13 cellular contexts compared by ENCODE assay signal in genomic region chr3:196634224-196634623, GRCh38. TPM values are rescaled to one million over a fixed set of nuclear protein-coding genes. Genes with fewer than 3 reads are reported as not detected.
DNase-seq lines count a peak whose midpoint lies in the region; ATAC-seq and TF ChIP-seq lines count a peak whose summit lies in the region.
"Had no signal": no experiment of that assay in that cellular context is flagged by ENCODE, and none has a peak within 500 bp of the region (broad histone marks: within the 10 kb centered on the region; RNA-seq: fewer than 3 reads in every experiment).

No MANE protein-coding gene starts in this region.

- DNase-seq in CD8-positive, alpha-beta T cell, result no peak
- DNase-seq in Jurkat, Clone E6-1 (ENCODE audit: low read depth, low spot score), result no peak
- DNase-seq in activated T-helper 1 cell treated with anti-CD3 and anti-CD28 coated beads, Interleukin-12 subunit alpha, Interleukin-12 subunit beta, Interleukin-2, Interleukin-4 antibody, amounts not matched to agents 30 ng/mL and 10 ng/mL and 1 ng/mL, durations not matched to agents 14 hours and 24 hours and 36 hours (ENCODE audit: low spot score), result no peak
- DNase-seq in trophoblast cell, result peak; percentile 14 to 31
- no peak for DNase-seq in GM23248
- DNase-seq in mammary epithelial cell, result no peak
- DNase-seq: activated CD8-positive, alpha-beta T cell treated with anti-CD3 and anti-CD28 coated beads, Interleukin-2, amount 10 ng/mL, durations not matched to agents 7 days and 5 days; COR-L47; MM.1S; NCI-H526 treated with DMSO at 0.1 percent for 48 hours had no signal

- H3K18ac ChIP-seq in trophoblast cell (ENCODE audit: low read length), result no peak overlapping the region

- no peak overlapping the region for H2BK120ac ChIP-seq in trophoblast cell (ENCODE audit: insufficient read depth, low read length, poor library complexity)

- H3K9ac ChIP-seq in trophoblast cell (ENCODE audit: low read length) (no peak overlapping the region), GM23248 (no peak overlapping the region), mammary epithelial cell (ENCODE audit: insufficient read depth, low read length) (no peak overlapping the region)

- no peak overlapping the region for H2AFZ ChIP-seq in trophoblast cell (ENCODE audit: insufficient read depth, low read length, poor library complexity)
- no peak overlapping the region for H2AFZ ChIP-seq in GM23248
- no peak overlapping the region for H2AFZ ChIP-seq in mammary epithelial cell (ENCODE audit: low read depth, low read length)

- no peak overlapping the region for H2AK5ac ChIP-seq in trophoblast cell (ENCODE audit: low read length)

- H3K4ac ChIP-seq in trophoblast cell (ENCODE audit: low read depth, low read length), result no peak overlapping the region

- no peak overlapping the region for H2BK5ac ChIP-seq in trophoblast cell (ENCODE audit: low read depth, low read length, poor library complexity)

- no peak overlapping the region for H3K23ac ChIP-seq in trophoblast cell (ENCODE audit: low read length)

- intact Hi-C loops in CD8-positive, alpha-beta T cell (cut with DNase I, micrococcal nuclease), result loop anchor here (5.0 kb wide), 2 partner anchors 78 to 233 kb away; partner anchors contain the start of genes CEP19 (in 1 of the 2), PIGX (in 1 of the 2) and SENP5 (in 1 of the 2)
- intact Hi-C loops in activated T-helper 1 cell treated with anti-CD3 and anti-CD28 coated beads, Interleukin-12 subunit alpha, Interleukin-12 subunit beta, Interleukin-2, Interleukin-4 antibody, amounts not matched to agents 30 ng/mL and 10 ng/mL and 1 ng/mL, durations not matched to agents 14 hours and 24 hours and 36 hours (cut with micrococcal nuclease), result loop anchor here (5.0 kb wide), 1 partner anchor 132 kb away; the partner anchor contains the start of gene RNF168
- intact Hi-C loops in mammary epithelial cell (cut with micrococcal nuclease), result no loop called here

- CTCF ChIA-PET in CD8-positive, alpha-beta T cell (lab: Charles Lee), result interaction anchor here (0.6 to 9.8 kb wide), 2 partner anchors 23 to 113 kb away, joined by 6 to 91 read pairs; no protein-coding TSS in a partner anchor
- CTCF ChIA-PET in mammary epithelial cell (lab: Charles Lee; ENCODE audit: low non-redundant PET), result no interaction called here

- ATAC-seq in CD8-positive, alpha-beta T cell, result no peak
- ATAC-seq in GM19455 (IDR thresholded peaks at IDR 0.05; ENCODE audit: unreplicated experiment) (no peak), HG02852 (IDR thresholded peaks at IDR 0.05; ENCODE audit: unreplicated experiment) (no peak)
- ATAC-seq: activated CD8-positive, alpha-beta T cell treated with anti-CD3 and anti-CD28 coated beads, Interleukin-2, amount 10 ng/mL, durations not matched to agents 7 days and 5 days had no signal

- H3K36me3 ChIP-seq in CD8-positive, alpha-beta T cell (ENCODE audit: insufficient read depth, low read length), result no peaks in the 10 kb centered on the region
- H3K36me3 ChIP-seq in trophoblast cell (ENCODE audit: control insufficient read depth in 1 of 2, insufficient read depth in 2 of 2, low read length in 2 of 2) (no peaks in the 10 kb centered on the region), GM23248 (ENCODE audit: low read depth) (no peaks in the 10 kb centered on the region), mammary epithelial cell (ENCODE audit: insufficient read depth, low read length) (no peaks in the 10 kb centered on the region)

- H4K91ac ChIP-seq in trophoblast cell (ENCODE audit: low read depth, low read length), result no peak overlapping the region

- H3K9me3 Mint-ChIP-seq in CD8-positive, alpha-beta T cell, result no peaks in the 10 kb centered on the region
- H3K9me3 Mint-ChIP-seq in activated T-helper 1 cell treated with anti-CD3 and anti-CD28 coated beads, Interleukin-12 subunit alpha, Interleukin-12 subunit beta, Interleukin-2, Interleukin-4 antibody, amounts not matched to agents 30 ng/mL and 10 ng/mL and 1 ng/mL, durations not matched to agents 14 hours and 24 hours and 36 hours, result no peaks in the 10 kb centered on the region

- WGBS in trophoblast cell (ENCODE audit: extremely low coverage, insufficient coverage, insufficient read length), result no CpG with 5 or more reads among the region's 10 CpGs
- 82 to 88% methylated on average over 8 to 10 of the region's 10 CpGs for WGBS in GM23248 (ENCODE audit: low coverage in 1 of 2, low lambda C conversion rate in 2 of 2, missing lambda C conversion rate in 2 of 2), 2 experiments
- WGBS in mammary epithelial cell (ENCODE audit: low coverage, missing lambda C conversion rate), result 81% methylated on average over 9 of the region's 10 CpGs

- H3K27me3 ChIP-seq in CD8-positive, alpha-beta T cell (ENCODE audit: insufficient read depth, low read length), result no peaks in the 10 kb centered on the region
- H3K27me3 ChIP-seq in trophoblast cell (ENCODE audit: insufficient read depth, low read length) (peaks cover 7% of the 10 kb centered on the region), GM23248 (replicated peaks; ENCODE audit: insufficient read depth) (peaks cover 5% of the 10 kb centered on the region; the same call in 1 of the 2 replicates), mammary epithelial cell (ENCODE audit: insufficient read depth, low read length) (no peaks in the 10 kb centered on the region)

- peaks cover 62% of the 10 kb centered on the region for H3K4me1 Mint-ChIP-seq in CD8-positive, alpha-beta T cell (ENCODE audit: low read depth)
- H3K4me1 Mint-ChIP-seq in activated T-helper 1 cell treated with anti-CD3 and anti-CD28 coated beads, Interleukin-12 subunit alpha, Interleukin-12 subunit beta, Interleukin-2, Interleukin-4 antibody, amounts not matched to agents 30 ng/mL and 10 ng/mL and 1 ng/mL, durations not matched to agents 14 hours and 24 hours and 36 hours (ENCODE audit: low read depth), result peaks cover 72% of the 10 kb centered on the region

- H3K4me1 ChIP-seq in CD8-positive, alpha-beta T cell (ENCODE audit: insufficient read depth, low read length), result peaks cover 40% of the 10 kb centered on the region
- H3K4me1 ChIP-seq in trophoblast cell (ENCODE audit: control insufficient read depth in 1 of 2, insufficient read depth in 2 of 2, low read length in 2 of 2), result peaks cover 0 to 8% of the 10 kb centered on the region in 2 experiments
- no peaks in the 10 kb centered on the region for H3K4me1 ChIP-seq in GM23248 (ENCODE audit: insufficient read depth)
- H3K4me1 ChIP-seq in mammary epithelial cell (ENCODE audit: insufficient read depth, low read length), result peaks cover 9% of the 10 kb centered on the region

- H4K12ac ChIP-seq in trophoblast cell (ENCODE audit: low read depth, low read length), result no peak overlapping the region

- H3K14ac ChIP-seq in trophoblast cell (ENCODE audit: low read length), result no peak overlapping the region

- H3K36me3 Mint-ChIP-seq in CD8-positive, alpha-beta T cell, result peaks cover 2% of the 10 kb centered on the region
- H3K36me3 Mint-ChIP-seq in activated T-helper 1 cell treated with anti-CD3 and anti-CD28 coated beads, Interleukin-12 subunit alpha, Interleukin-12 subunit beta, Interleukin-2, Interleukin-4 antibody, amounts not matched to agents 30 ng/mL and 10 ng/mL and 1 ng/mL, durations not matched to agents 14 hours and 24 hours and 36 hours (ENCODE audit: low read depth), result peaks cover 1% of the 10 kb centered on the region
- H3K36me3 Mint-ChIP-seq: activated naive CD8-positive, alpha-beta T cell had no signal

- no peaks in the 10 kb centered on the region for H3K9me3 ChIP-seq in CD8-positive, alpha-beta T cell (ENCODE audit: low read length)
- no peaks in the 10 kb centered on the region for H3K9me3 ChIP-seq in trophoblast cell (ENCODE audit: insufficient read depth, low read depth, low read length)
- H3K9me3 ChIP-seq in GM23248 (ENCODE audit: low read depth), result no peaks in the 10 kb centered on the region
- no peaks in the 10 kb centered on the region for H3K9me3 ChIP-seq in mammary epithelial cell (replicated peaks; ENCODE audit: insufficient read depth, low read length)

- POLR2A ChIA-PET in CD8-positive, alpha-beta T cell (lab: Charles Lee), result interaction anchor here (0.5 kb wide), 1 partner anchor 62 kb away, joined by 3 read pairs; no protein-coding TSS in a partner anchor

- H3K27ac ChIP-seq in CD8-positive, alpha-beta T cell (ENCODE audit: low read depth, low read length), result no peak overlapping the region
- no peak overlapping the region for H3K27ac ChIP-seq in trophoblast cell (ENCODE audit: low read depth, low read length)
- H3K27ac ChIP-seq in GM23248, result no peak overlapping the region
- no peak overlapping the region for H3K27ac ChIP-seq in mammary epithelial cell (ENCODE audit: insufficient read depth, low read depth, low read length)

- no peak overlapping the region for H2BK12ac ChIP-seq in trophoblast cell (ENCODE audit: low read length)

- in situ Hi-C loops in GM23248 (cut with MboI) (no loop called here), mammary epithelial cell (cut with MboI; ENCODE audit: low sequenced_read_pairs in 2 of 2) (loop anchor here in 1 of 2 donors (10.0 kb wide), 1 partner anchor 51 kb away; no protein-coding TSS in a partner anchor)

- no peak overlapping the region for H3K4me3 Mint-ChIP-seq in CD8-positive, alpha-beta T cell
- peak overlapping the region; percentile 12 for H3K4me3 Mint-ChIP-seq in activated T-helper 1 cell treated with anti-CD3 and anti-CD28 coated beads, Interleukin-12 subunit alpha, Interleukin-12 subunit beta, Interleukin-2, Interleukin-4 antibody, amounts not matched to agents 30 ng/mL and 10 ng/mL and 1 ng/mL, durations not matched to agents 14 hours and 24 hours and 36 hours

- no peak overlapping the region for H3K4me3 ChIP-seq in CD8-positive, alpha-beta T cell (ENCODE audit: low read depth, low read length)
- H3K4me3 ChIP-seq in Jurkat, Clone E6-1 (ENCODE audit: low read length), result peak overlapping the region; percentile 80
- H3K4me3 ChIP-seq in trophoblast cell (ENCODE audit: low read depth, low read length), result no peak overlapping the region
- H3K4me3 ChIP-seq in GM23248, result no peak overlapping the region
- H3K4me3 ChIP-seq in mammary epithelial cell (replicated peaks in 1 of 3; ENCODE audit: insufficient read depth in 1 of 3, low read depth in 2 of 3, low read length in 3 of 3), result no peak overlapping the region

- peak overlapping the region; percentile 27 for H3K27ac Mint-ChIP-seq in CD8-positive, alpha-beta T cell
- H3K27ac Mint-ChIP-seq in activated T-helper 1 cell treated with anti-CD3 and anti-CD28 coated beads, Interleukin-12 subunit alpha, Interleukin-12 subunit beta, Interleukin-2, Interleukin-4 antibody, amounts not matched to agents 30 ng/mL and 10 ng/mL and 1 ng/mL, durations not matched to agents 14 hours and 24 hours and 36 hours, result peak overlapping the region; percentile 49

- dilution Hi-C loops in mammary epithelial cell (cut with HindIII; ENCODE audit: low sequenced_read_pairs), result no loop called here

- no peaks in the 10 kb centered on the region for H3K9me2 ChIP-seq in GM23248 (ENCODE audit: insufficient read depth)

- H3K79me1 ChIP-seq in trophoblast cell (ENCODE audit: low read length), result peaks cover 10% of the 10 kb centered on the region

- peaks cover 6% of the 10 kb centered on the region; the same call in 1 of the 2 replicates for H3F3A ChIP-seq in GM23248 (ENCODE audit: insufficient read depth)

- no peak for TF ChIP-seq CTCF in CD8-positive, alpha-beta T cell (IDR thresholded peaks at IDR 0.05)
- no peak for TF ChIP-seq CTCF in mammary epithelial cell (conservative IDR thresholded peaks at IDR 0.05 in 1 of 2, IDR thresholded peaks at IDR 0.05 in 1 of 2; ENCODE audit: extremely low read depth in 1 of 2, insufficient read depth in 1 of 2, low read depth in 1 of 2, low read length in 2 of 2)

- no peaks in the 10 kb centered on the region for H4K20me1 ChIP-seq in GM23248 (ENCODE audit: insufficient read depth)
- no peaks in the 10 kb centered on the region for H4K20me1 ChIP-seq in mammary epithelial cell (ENCODE audit: insufficient read depth, low read length)

- H3K4me2 ChIP-seq in trophoblast cell (ENCODE audit: low read length) (no peak overlapping the region), GM23248 (ENCODE audit: unreplicated experiment) (no peak overlapping the region), mammary epithelial cell (ENCODE audit: insufficient read depth, low read depth, low read length) (no peak overlapping the region)

- no peaks in the 10 kb centered on the region for H3K27me3 Mint-ChIP-seq in CD8-positive, alpha-beta T cell (ENCODE audit: low read depth)
- H3K27me3 Mint-ChIP-seq in activated T-helper 1 cell treated with anti-CD3 and anti-CD28 coated beads, Interleukin-12 subunit alpha, Interleukin-12 subunit beta, Interleukin-2, Interleukin-4 antibody, amounts not matched to agents 30 ng/mL and 10 ng/mL and 1 ng/mL, durations not matched to agents 14 hours and 24 hours and 36 hours (ENCODE audit: insufficient read depth), result no peaks in the 10 kb centered on the region
- H3K27me3 Mint-ChIP-seq: activated naive CD8-positive, alpha-beta T cell had no signal

- BruUV-seq in mammary epithelial cell (replicated peaks; lab: Mats Ljungman, UMichigan), result no TSS peak

- no peak overlapping the region for H4K8ac ChIP-seq in trophoblast cell (ENCODE audit: low read depth, low read length)

- H3K79me2 ChIP-seq in trophoblast cell (ENCODE audit: control insufficient read depth, insufficient read depth, low read length, poor library complexity), result peaks cover 5% of the 10 kb centered on the region
- no peaks in the 10 kb centered on the region for H3K79me2 ChIP-seq in GM23248 (ENCODE audit: insufficient read depth)
- H3K79me2 ChIP-seq in mammary epithelial cell (ENCODE audit: insufficient read depth, low read length), result no peaks in the 10 kb centered on the region

RNA-seq across cellular contexts. Expression of gene NRROS, which starts 5.3 kb away (rescaled TPM):
- total RNA-seq in CD8-positive, alpha-beta T cell, result 1 to 10 TPM; 4.6 to 5.7 TPM
- 43.7 TPM for polyA plus RNA-seq in Jurkat, Clone E6-1 (2012; ENCODE audit: insufficient read depth, insufficient read length)
- 37.8 and 38.8 TPM in 2 replicates for total RNA-seq in activated T-helper 1 cell treated with anti-CD3 and anti-CD28 coated beads, Interleukin-12 subunit alpha, Interleukin-12 subunit beta, Interleukin-2, Interleukin-4 antibody, amounts not matched to agents 30 ng/mL and 10 ng/mL and 1 ng/mL, durations not matched to agents 14 hours and 24 hours and 36 hours
- 0.01 TPM in 1 of 2 replicates, not detected in the other for polyA plus RNA-seq in trophoblast cell (2013)
- total RNA-seq in GM23248 (2014; rRNA removed; shearing (Covaris generic)), result 0.22 TPM in 1 of 2 replicates, not detected in the other
- polyA plus RNA-seq in GM23248 (2016; fragmentation: Nextera tagmentation; extraction: Ambion mirVana) (not detected in 2 replicates), mammary epithelial cell (0.24 TPM)
- 1 to 10 TPM in 1 of 2 donors, not detected in 1; 1.1 TPM for total RNA-seq in mammary epithelial cell
- not detected for polyA minus RNA-seq in mammary epithelial cell

Comparison
In these comparisons a context has a peak if more than half of its experiments do, and no peak if none do; other contexts are left out.
1. DNase-seq: peak in trophoblast cell (2 of 2); none in CD8-positive, alpha-beta T cell (0 of 7), Jurkat, Clone E6-1 (single experiment), activated T-helper 1 cell treated with anti-CD3 and anti-CD28 coated beads, Interleukin-12 subunit alpha, Interleukin-12 subunit beta, Interleukin-2, Interleukin-4 antibody, amounts not matched to agents 30 ng/mL and 10 ng/mL and 1 ng/mL, durations not matched to agents 14 hours and 24 hours and 36 hours (single experiment), GM23248 (single experiment) and mammary epithelial cell (single experiment).